Comparison of ENCODE assay signal across 13 cellular contexts in genomic region chr15:57500979-57501576, GRCh38.
DNase-seq lines count a peak whose midpoint lies in the region; ATAC-seq, FAIRE-seq and TF ChIP-seq lines count a peak whose summit lies in the region.
"Had no signal": no experiment of that assay in that cellular context is flagged by ENCODE, and none has a peak within 500 bp of the region (broad histone marks: within the 10 kb centered on the region; RNA-seq: fewer than 3 reads in every experiment).

No MANE protein-coding gene starts in this region.

- no peaks in the 10 kb centered on the region for H3K9me3 ChIP-seq in A549
- H3K9me3 ChIP-seq in mesodermal cell (ENCODE audit: control insufficient read depth, low read length): no peaks in the 10 kb centered on the region

- peak overlapping the region; percentile 49 to 70; a peak in 5 of 6 replicates for H3K27ac ChIP-seq in A549
- peak overlapping the region; percentile 89 for H3K27ac ChIP-seq in mesodermal cell (ENCODE audit: low read depth, low read length, severe bottlenecking)

- TF ChIP-seq RAD21 in A549 (conservative IDR thresholded peaks at IDR 0.05 in 1 of 2, IDR thresholded peaks at IDR 0.05 in 1 of 2): no peak

- WGBS in A549 (ENCODE audit: missing lambda C conversion rate): 33% methylated on average over 5 of the region's 6 CpGs
- 87 to 92% methylated on average over 4 to 5 of the region's 6 CpGs for WGBS in mesodermal cell (ENCODE audit: insufficient coverage in 2 of 2), 2 experiments

- H3K4me3 ChIP-seq in A549: no peak overlapping the region
- H3K4me3 ChIP-seq in cardiac fibroblast (replicated peaks in 1 of 2; ENCODE audit: low read depth in 2 of 2, low read length in 2 of 2): no peak overlapping the region
- H3K4me3 ChIP-seq in mesodermal cell (ENCODE audit: extremely low read depth, insufficient read depth, low read length, poor library complexity, severe bottlenecking): no peak overlapping the region

- TF ChIP-seq POLR2A in A549 (IDR thresholded peaks at IDR 0.05; ENCODE audit: low read length): no peak

- no peak for TF ChIP-seq EP300 in A549 (IDR thresholded peaks at IDR 0.05)

- DNase-seq in A549 (ENCODE audit: low read depth in 1 of 2, low spot score in 1 of 2) (peak in 1 of 2 experiments; percentile 19), HCEC 1CT (peak; percentile 3), cardiac fibroblast (ENCODE audit: low read depth in 2 of 2) (peak; percentile 33 to 40), KBM-7 (no peak), activated T-cell treated with anti-CD3 and anti-CD28 coated beads for 4 hours (no peak)
- DNase-seq in activated CD4-positive, alpha-beta T cell treated with anti-CD3 and anti-CD28 coated beads for 4 hours: no peak
- DNase-seq: Kasumi-1; NCI-H1930; stimulated activated CD4-positive, alpha-beta T cell treated with anti-CD3 and anti-CD28 coated beads, Interleukin-12 subunit alpha, Interleukin-12 subunit beta, amount 100 ng/mL, for 4 hours had no signal

- H3K4me2 ChIP-seq in A549: peak overlapping the region; percentile 45

- POLR2A ChIA-PET in A549 (lab: Yijun Ruan, JAX): no interaction called here

- ATAC-seq in A549: peak; percentile 71 to 79
- no peak for ATAC-seq in HG02852 (IDR thresholded peaks at IDR 0.05; ENCODE audit: unreplicated experiment)
- ATAC-seq: activated CD4-positive, CD25-positive, alpha-beta regulatory T cell treated with anti-CD3 and anti-CD28 coated beads, Interleukin-2, amount 50 U/mL, for 24 hours had no signal

- no peak for FAIRE-seq in A549 (lab: Jason Lieb, UNC)
- FAIRE-seq: urothelium cell line had no signal

- H3K4me1 ChIP-seq in A549 (peaks cover 47% of the 10 kb centered on the region), mesodermal cell (ENCODE audit: control insufficient read depth, insufficient read depth, low read length, poor library complexity, severe bottlenecking) (peaks cover 61% of the 10 kb centered on the region)

- H3K36me3 ChIP-seq in mesodermal cell (ENCODE audit: control insufficient read depth, insufficient read depth, low read length): peaks cover 11% of the 10 kb centered on the region

- no peak for TF ChIP-seq CTCF in A549 (IDR thresholded peaks at IDR 0.05)
- TF ChIP-seq CTCF in cardiac fibroblast (IDR thresholded peaks at IDR 0.05; ENCODE audit: low read depth, low read length): no peak

- CTCF ChIA-PET in A549 (lab: Yijun Ruan, JAX): interaction anchor here (0.9 to 1.5 kb wide), 9 partner anchors 18 to 195 kb away, joined by 3 to 6 read pairs (median 3); no protein-coding TSS in a partner anchor

- in situ Hi-C loops in KBM-7 (cut with MboI; ENCODE audit: low pct_unique_long_range_greater_than_20kb, low sequenced_read_pairs): no loop called here

TF ChIP-seq in A549, 52 proteins besides CTCF, POLR2A, EP300 and RAD21:
- TF ChIP-seq RNF2 (IDR thresholded peaks at IDR 0.05; ENCODE audit: borderline replicate concordance, low read depth) (no peak), FOSL2 (IDR thresholded peaks at IDR 0.05) (peak; percentile 22; the same call in 1 of the 2 replicates), FOSL2 (CRISPR knock-in tag; IDR thresholded peaks at IDR 0.05) (peak; percentile 63)

Comparison
In these comparisons a context has a peak if more than half of its experiments do, and no peak if none do; other contexts are left out.
1. DNase-seq: peak in HCEC 1CT (single experiment) and cardiac fibroblast (2 of 2); none in activated CD4-positive, alpha-beta T cell treated with anti-CD3 and anti-CD28 coated beads for 4 hours (0 of 2), KBM-7 (single experiment) and activated T-cell treated with anti-CD3 and anti-CD28 coated beads for 4 hours (single experiment).